17 cellular contexts compared by ENCODE assay signal in genomic region chr12:84973026-84973425, GRCh38.
DNase-seq lines count a peak whose midpoint lies in the region; ATAC-seq and TF ChIP-seq lines count a peak whose summit lies in the region.
"Had no signal": no experiment of that assay in that cellular context is flagged by ENCODE, and none has a peak within 500 bp of the region (broad histone marks: within the 10 kb centered on the region; RNA-seq: fewer than 3 reads in every experiment).

No MANE protein-coding gene starts in this region.

- DNase-seq in amniotic epithelial cell (ENCODE audit: low read depth) (peak; percentile 5), mesenchymal stem cell (peak; percentile 3), neural progenitor cell (ENCODE audit: low spot score) (peak; percentile 12), medulla oblongata (ENCODE audit: extremely low spot score) (no peak)
- DNase-seq in activated effector memory CD4-positive, alpha-beta T cell treated with Interleukin-2 at 50 U/mL for 16 hours, result no peak
- DNase-seq: Calu3; CD8-positive, alpha-beta T cell; DMS 273 treated with DMSO at 0.1 percent for 48 hours; DMS53; DND-41; EL; HCEC 1CT had no signal

- no peaks in the 10 kb centered on the region for H3K79me2 ChIP-seq in neural progenitor cell (ENCODE audit: low read depth)

- H3K4ac ChIP-seq in mesenchymal stem cell (ENCODE audit: low read depth in 1 of 2, low read length in 2 of 2), result no peak overlapping the region

- peaks cover 12% of the 10 kb centered on the region for H3F3A ChIP-seq in neural progenitor cell (ENCODE audit: low read depth)

- H3K4me1 ChIP-seq in mesenchymal stem cell (ENCODE audit: control insufficient read depth, insufficient read depth, low read depth, low read length), result no peaks in the 10 kb centered on the region
- peaks cover 31% of the 10 kb centered on the region for H3K4me1 ChIP-seq in neural progenitor cell

- H3K36me3 ChIP-seq in mesenchymal stem cell (ENCODE audit: control insufficient read depth in 1 of 2, insufficient read depth in 2 of 2, low read depth in 1 of 2, low read length in 2 of 2) (no peaks in the 10 kb centered on the region), neural progenitor cell (no peaks in the 10 kb centered on the region)
- H3K36me3 ChIP-seq: BLaER1 treated with 17β-estradiol and CSF1 and Interleukin-3, amounts not matched to agents 10 nM and 100 nM had no signal

- no peak for TF ChIP-seq CTCF in neural progenitor cell (IDR thresholded peaks at IDR 0.05)

- H4K8ac ChIP-seq in mesenchymal stem cell (ENCODE audit: low read length), result no peak overlapping the region

- no peak overlapping the region for H3K4me3 Mint-ChIP-seq in neural progenitor cell
- H3K4me3 Mint-ChIP-seq: B cell; CD8-positive, alpha-beta T cell; GM23338 had no signal

- no peak overlapping the region for H2AFZ ChIP-seq in mesenchymal stem cell (ENCODE audit: low read depth, low read length)
- H2AFZ ChIP-seq in neural progenitor cell (replicated peaks), result no peak overlapping the region

- no peak overlapping the region for H3K23ac ChIP-seq in mesenchymal stem cell (ENCODE audit: low read length in 2 of 2)

- no peak overlapping the region for H4K91ac ChIP-seq in mesenchymal stem cell (ENCODE audit: low read length)

- no peak overlapping the region for H3K4me3 ChIP-seq in mesenchymal stem cell (ENCODE audit: insufficient read depth in 1 of 2, low read depth in 1 of 2, low read length in 2 of 2)
- no peak overlapping the region for H3K4me3 ChIP-seq in neural progenitor cell
- H3K4me3 ChIP-seq: BLaER1 treated with 17β-estradiol and CSF1 and Interleukin-3, amounts not matched to agents 10 nM and 100 nM; GM12878; GM23338 had no signal

- no peak for ATAC-seq in GM18909 (IDR thresholded peaks at IDR 0.05; ENCODE audit: poor library complexity, unreplicated experiment)
- ATAC-seq: CD8-positive, alpha-beta T cell; GM12878; GM23338 had no signal

- H3K4me2 ChIP-seq in mesenchymal stem cell (ENCODE audit: low read length, poor library complexity, severe bottlenecking), result no peak overlapping the region
- H3K4me2 ChIP-seq in neural progenitor cell, result peak overlapping the region; percentile 50
- H3K4me2 ChIP-seq: BLaER1 treated with 17β-estradiol and CSF1 and Interleukin-3, amounts not matched to agents 10 nM and 100 nM; GM23338 had no signal

- no peaks in the 10 kb centered on the region for H3K79me1 ChIP-seq in mesenchymal stem cell (replicated peaks; ENCODE audit: low read length, poor library complexity, severe bottlenecking)

- H3K27ac ChIP-seq in mesenchymal stem cell (ENCODE audit: low read length, poor library complexity, severe bottlenecking) (no peak overlapping the region), neural progenitor cell (peak overlapping the region; percentile 81)
- H3K27ac ChIP-seq: BLaER1 treated with 17β-estradiol and CSF1 and Interleukin-3, amounts not matched to agents 10 nM and 100 nM had no signal

- no peak overlapping the region for H2BK15ac ChIP-seq in mesenchymal stem cell (ENCODE audit: low read depth, poor library complexity, severe bottlenecking)

- H3K9me3 ChIP-seq in mesenchymal stem cell (ENCODE audit: control insufficient read depth, low read length) (peaks cover 10% of the 10 kb centered on the region), neural progenitor cell (ENCODE audit: low read depth) (no peaks in the 10 kb centered on the region)

- peak overlapping the region; percentile 61 for H3K27ac Mint-ChIP-seq in neural progenitor cell
- H3K27ac Mint-ChIP-seq: B cell; CD8-positive, alpha-beta T cell; GM23338 had no signal

- H2BK120ac ChIP-seq in mesenchymal stem cell (ENCODE audit: low read depth, low read length), result no peak overlapping the region

- H2BK5ac ChIP-seq in mesenchymal stem cell (ENCODE audit: low read depth, low read length, poor library complexity, severe bottlenecking), result no peak overlapping the region

- H3K27me3 ChIP-seq in mesenchymal stem cell (ENCODE audit: control insufficient read depth in 1 of 2, insufficient read depth in 1 of 2, low read length in 2 of 2) (no peaks in the 10 kb centered on the region), neural progenitor cell (no peaks in the 10 kb centered on the region)
- H3K27me3 ChIP-seq: BLaER1 treated with 17β-estradiol and CSF1 and Interleukin-3, amounts not matched to agents 10 nM and 100 nM had no signal

- no peaks in the 10 kb centered on the region for H3K27me3 Mint-ChIP-seq in neural progenitor cell (ENCODE audit: insufficient read depth, low read depth)
- H3K27me3 Mint-ChIP-seq: B cell had no signal

- H3K18ac ChIP-seq in mesenchymal stem cell (ENCODE audit: low read depth in 1 of 2, low read length in 2 of 2), result no peak overlapping the region

- no peak overlapping the region for H2BK12ac ChIP-seq in mesenchymal stem cell (ENCODE audit: low read length in 2 of 2)

- H3K9ac ChIP-seq in mesenchymal stem cell (ENCODE audit: low read length) (no peak overlapping the region), neural progenitor cell (no peak overlapping the region)
- H3K9ac ChIP-seq: BLaER1 treated with 17β-estradiol and CSF1 and Interleukin-3, amounts not matched to agents 10 nM and 100 nM had no signal

- H3K9me3 Mint-ChIP-seq in neural progenitor cell, result no peaks in the 10 kb centered on the region
- H3K9me3 Mint-ChIP-seq: CD8-positive, alpha-beta T cell had no signal

- H3K14ac ChIP-seq in mesenchymal stem cell (ENCODE audit: low read length in 2 of 2), result no peak overlapping the region

- H4K20me1 ChIP-seq in neural progenitor cell (ENCODE audit: low read depth), result no peaks in the 10 kb centered on the region
- H4K20me1 ChIP-seq: BLaER1 treated with 17β-estradiol and CSF1 and Interleukin-3, amounts not matched to agents 10 nM and 100 nM had no signal

- H3K4me1 Mint-ChIP-seq in neural progenitor cell, result peaks cover 35% of the 10 kb centered on the region
- H3K4me1 Mint-ChIP-seq: B cell had no signal

- H3K36me3 Mint-ChIP-seq in neural progenitor cell, result no peaks in the 10 kb centered on the region
- H3K36me3 Mint-ChIP-seq: CD8-positive, alpha-beta T cell had no signal

- no peak overlapping the region for H2AK5ac ChIP-seq in mesenchymal stem cell (ENCODE audit: low read length, severe bottlenecking)

Comparison
In these comparisons a context has a peak if more than half of its experiments do, and no peak if none do; other contexts are left out.
1. DNase-seq: peak in amniotic epithelial cell (single experiment), mesenchymal stem cell (single experiment) and neural progenitor cell (single experiment); none in activated effector memory CD4-positive, alpha-beta T cell treated with Interleukin-2 at 50 U/mL for 16 hours (single experiment) and medulla oblongata (single experiment).